In the genomic region with DNA sequence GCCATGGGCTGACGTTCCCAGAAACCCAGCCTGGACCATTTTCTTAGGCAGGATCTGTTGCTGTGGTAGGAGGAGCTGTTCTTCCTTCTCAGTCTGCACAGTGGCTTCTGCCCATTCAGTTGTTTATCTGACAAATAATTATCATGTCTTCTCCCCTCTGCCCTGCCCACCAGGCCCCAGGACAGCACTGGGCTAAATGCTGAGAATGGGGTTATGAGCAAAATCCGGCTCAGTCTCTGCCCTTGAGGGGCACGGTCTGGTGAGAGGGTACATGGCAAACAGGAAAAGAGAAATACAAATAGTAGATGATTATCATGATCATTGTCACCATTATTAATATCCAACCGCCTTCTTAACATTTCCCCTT, we compare ENCODE assay signal across 2 cellular contexts.
TF ChIP-seq lines count a peak whose summit lies in the region.

No MANE protein-coding gene starts in this region.

TF ChIP-seq in IMR-90, 13 proteins besides CTCF, POLR2A, EP300 and RAD21:
- TF ChIP-seq CEBPB (IDR thresholded peaks at IDR 0.05; ENCODE audit: low read depth, low read length): no peak
- no peak for TF ChIP-seq NFE2L2 (IDR thresholded peaks at IDR 0.05; ENCODE audit: low read depth, low read length)
- TF ChIP-seq MAFK (IDR thresholded peaks at IDR 0.05; ENCODE audit: low read depth, low read length): no peak
- no peak for TF ChIP-seq MXI1 (IDR thresholded peaks at IDR 0.05; ENCODE audit: borderline replicate concordance, low read depth, low read length)
- TF ChIP-seq SMC3 (IDR thresholded peaks at IDR 0.05; ENCODE audit: low read depth, low read length): no peak
- no peak for TF ChIP-seq RCOR1 (IDR thresholded peaks at IDR 0.05; ENCODE audit: insufficient replicate concordance, low read length)
- TF ChIP-seq BHLHE40 (IDR thresholded peaks at IDR 0.05; ENCODE audit: low read depth, low read length): no peak
- no peak for TF ChIP-seq CHD1 (IDR thresholded peaks at IDR 0.05; ENCODE audit: low read depth, low read length)
- TF ChIP-seq, protein P1, sequence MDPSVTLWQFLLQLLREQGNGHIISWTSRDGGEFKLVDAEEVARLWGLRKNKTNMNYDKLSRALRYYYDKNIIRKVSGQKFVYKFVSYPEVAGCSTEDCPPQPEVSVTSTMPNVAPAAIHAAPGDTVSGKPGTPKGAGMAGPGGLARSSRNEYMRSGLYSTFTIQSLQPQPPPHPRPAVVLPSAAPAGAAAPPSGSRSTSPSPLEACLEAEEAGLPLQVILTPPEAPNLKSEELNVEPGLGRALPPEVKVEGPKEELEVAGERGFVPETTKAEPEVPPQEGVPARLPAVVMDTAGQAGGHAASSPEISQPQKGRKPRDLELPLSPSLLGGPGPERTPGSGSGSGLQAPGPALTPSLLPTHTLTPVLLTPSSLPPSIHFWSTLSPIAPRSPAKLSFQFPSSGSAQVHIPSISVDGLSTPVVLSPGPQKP (IDR thresholded peaks at IDR 0.05; ENCODE audit: borderline replicate concordance, low read depth, low read length): no peak
- TF ChIP-seq, protein P2, sequence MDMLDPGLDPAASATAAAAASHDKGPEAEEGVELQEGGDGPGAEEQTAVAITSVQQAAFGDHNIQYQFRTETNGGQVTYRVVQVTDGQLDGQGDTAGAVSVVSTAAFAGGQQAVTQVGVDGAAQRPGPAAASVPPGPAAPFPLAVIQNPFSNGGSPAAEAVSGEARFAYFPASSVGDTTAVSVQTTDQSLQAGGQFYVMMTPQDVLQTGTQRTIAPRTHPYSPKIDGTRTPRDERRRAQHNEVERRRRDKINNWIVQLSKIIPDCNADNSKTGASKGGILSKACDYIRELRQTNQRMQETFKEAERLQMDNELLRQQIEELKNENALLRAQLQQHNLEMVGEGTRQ (IDR thresholded peaks at IDR 0.05; ENCODE audit: low read depth, low read length): no peak
- TF ChIP-seq RFX5 (IDR thresholded peaks at IDR 0.05; ENCODE audit: low read depth, low read length): no peak
- TF ChIP-seq FOS (IDR thresholded peaks at IDR 0.05; ENCODE audit: low read depth, low read length): no peak
- no peak for TF ChIP-seq MAZ (IDR thresholded peaks at IDR 0.05; ENCODE audit: borderline replicate concordance, low read depth, low read length)
TF ChIP-seq in IMR-90: peak in this region for 0.

TF ChIP-seq in H1, 55 proteins besides CTCF, POLR2A, EP300 and RAD21:
- TF ChIP-seq CTBP2 (IDR thresholded peaks at IDR 0.05; ENCODE audit: borderline replicate concordance, insufficient read depth, insufficient read length, low read length) (no peak), ASH2L (IDR thresholded peaks at IDR 0.05; ENCODE audit: low read length) (no peak), TBP (IDR thresholded peaks at IDR 0.05; ENCODE audit: low read depth, low read length) (no peak), TEAD4 (IDR thresholded peaks at IDR 0.05; ENCODE audit: low read depth, low read length) (no peak), POLR2AphosphoS5 (IDR thresholded peaks at IDR 0.05; ENCODE audit: low read depth, low read length) (no peak), CREB1 (IDR thresholded peaks at IDR 0.05) (no peak), JUND (IDR thresholded peaks at IDR 0.05; ENCODE audit: low read length) (no peak), MAFK (IDR thresholded peaks at IDR 0.05; ENCODE audit: low read depth, low read length) (no peak), HDAC6 (IDR thresholded peaks at IDR 0.05; ENCODE audit: low read depth, low read length) (no peak)
- TF ChIP-seq, protein P3, sequence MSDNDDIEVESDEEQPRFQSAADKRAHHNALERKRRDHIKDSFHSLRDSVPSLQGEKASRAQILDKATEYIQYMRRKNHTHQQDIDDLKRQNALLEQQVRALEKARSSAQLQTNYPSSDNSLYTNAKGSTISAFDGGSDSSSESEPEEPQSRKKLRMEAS (IDR thresholded peaks at IDR 0.05): no peak
